ENCODE assay signal across 21 cellular contexts in the genomic region with DNA sequence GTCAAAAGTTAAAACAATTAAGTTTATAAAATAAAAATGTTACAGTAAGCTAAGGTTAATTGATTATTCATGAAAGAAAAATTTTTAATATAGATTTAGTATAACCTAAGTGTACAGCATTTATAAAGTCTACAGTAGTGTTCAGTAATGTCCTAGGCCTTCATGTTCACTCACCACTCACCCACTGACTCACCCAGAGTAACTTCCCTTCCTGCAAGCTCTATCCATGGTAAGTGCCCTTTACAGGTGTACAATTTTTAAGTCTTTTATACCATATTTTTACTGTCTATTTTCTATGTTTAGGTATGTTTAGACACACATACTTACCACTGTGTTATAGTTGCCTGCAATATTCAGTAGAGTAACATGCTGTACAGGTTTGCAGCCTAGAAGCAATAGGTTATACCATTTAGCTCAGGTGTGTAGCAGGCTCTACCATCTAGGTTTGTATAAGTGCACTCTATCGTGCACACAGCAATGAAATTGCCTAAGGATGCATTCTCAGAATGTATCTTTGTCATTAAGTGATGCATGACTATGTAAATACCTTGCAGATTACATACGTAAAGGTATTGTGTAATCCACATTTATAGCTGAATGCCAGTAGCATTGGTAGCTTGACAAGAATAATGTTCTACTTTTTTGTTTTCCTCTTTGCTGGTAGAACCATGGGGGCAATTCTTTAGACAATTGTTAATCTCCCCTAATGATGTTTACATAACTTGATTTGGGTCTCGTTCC. TPM values are rescaled to one million over a fixed set of nuclear protein-coding genes. Genes with fewer than 3 reads are reported as not detected.
DNase-seq lines count a peak whose midpoint lies in the region; ATAC-seq and TF ChIP-seq lines count a peak whose summit lies in the region.
"Had no signal": no experiment of that assay in that cellular context is flagged by ENCODE, and none has a peak within 500 bp of the region (broad histone marks: within the 10 kb centered on the region; RNA-seq: fewer than 3 reads in every experiment).

No MANE protein-coding gene starts in this region.

- no peaks in the 10 kb centered on the region for H3K9me3 Mint-ChIP-seq in CD8-positive, alpha-beta T cell
- H3K9me3 Mint-ChIP-seq: activated naive CD4-positive, alpha-beta T cell treated with anti-CD3 and anti-CD28 coated beads for 36 hours; IgD-negative memory B cell; stimulated activated effector memory CD8-positive, alpha-beta T cell treated with anti-CD3 and anti-CD28 coated beads, Interleukin-12 subunit alpha, Interleukin-12 subunit beta, amount 100 ng/mL, for 72 hours had no signal

- H3K4ac ChIP-seq in trophoblast cell (ENCODE audit: low read depth, low read length) = no peak overlapping the region

- no CpG with 5 or more reads among the region's 3 CpGs for WGBS in trophoblast cell (ENCODE audit: extremely low coverage, insufficient coverage, insufficient read length)

- H3K4me1 ChIP-seq in adipocyte (ENCODE audit: control insufficient read depth, insufficient read depth, low read length) = peaks cover 5% of the 10 kb centered on the region
- H3K4me1 ChIP-seq in trophoblast cell (ENCODE audit: control insufficient read depth in 1 of 2, insufficient read depth in 2 of 2, low read length in 2 of 2) = no peaks in the 10 kb centered on the region
- H3K4me1 ChIP-seq in CD8-positive, alpha-beta T cell (ENCODE audit: insufficient read depth, low read length) = no peaks in the 10 kb centered on the region
- H3K4me1 ChIP-seq: tibial nerve had no signal

- H3K36me3 Mint-ChIP-seq in CD8-positive, alpha-beta T cell = peaks cover 83% of the 10 kb centered on the region

- no peak for TF ChIP-seq CTCF in CD8-positive, alpha-beta T cell (IDR thresholded peaks at IDR 0.05)

- no peak overlapping the region for H2AFZ ChIP-seq in trophoblast cell (ENCODE audit: insufficient read depth, low read length, poor library complexity)

- no peak overlapping the region for H3K23ac ChIP-seq in trophoblast cell (ENCODE audit: low read length)

- no peak overlapping the region for H2BK120ac ChIP-seq in trophoblast cell (ENCODE audit: insufficient read depth, low read length, poor library complexity)

- H3K4me1 Mint-ChIP-seq in CD8-positive, alpha-beta T cell (ENCODE audit: low read depth) = peaks cover 8% of the 10 kb centered on the region

- H3K4me3 ChIP-seq in adipocyte (ENCODE audit: low read length) (no peak overlapping the region), trophoblast cell (ENCODE audit: low read depth, low read length) (no peak overlapping the region)
- H3K4me3 ChIP-seq in CD8-positive, alpha-beta T cell (ENCODE audit: low read depth, low read length) = no peak overlapping the region
- H3K4me3 ChIP-seq: left lung, ovary, tibial nerve had no signal

- H2AK5ac ChIP-seq in trophoblast cell (ENCODE audit: low read length) = no peak overlapping the region

- no peak overlapping the region for H3K4me3 Mint-ChIP-seq in CD8-positive, alpha-beta T cell
- H3K4me3 Mint-ChIP-seq: activated naive CD4-positive, alpha-beta T cell treated with anti-CD3 and anti-CD28 coated beads for 36 hours; IgD-negative memory B cell; stimulated activated effector memory CD8-positive, alpha-beta T cell treated with anti-CD3 and anti-CD28 coated beads, Interleukin-12 subunit alpha, Interleukin-12 subunit beta, amount 100 ng/mL, for 72 hours had no signal

- no peak overlapping the region for H4K12ac ChIP-seq in trophoblast cell (ENCODE audit: low read depth, low read length)

- DNase-seq in NCI-H1417 (lab: John Stamatoyannopoulos, UW) (peak; percentile 17 to 84 (median 67)), NCI-H1417 treated with DMSO at 0.1 percent for 48 hours (lab: John Stamatoyannopoulos, UW) (no peak), NCI-H226 (peak; percentile 70), adipocyte (ENCODE audit: low read depth) (peak; percentile 62), trophoblast cell (peak; percentile 39 to 85), cortex of kidney (lab: John Stamatoyannopoulos, UW) (no peak), activated T-cell treated with anti-CD3 and anti-CD28 coated beads for 4 hours (no peak)
- DNase-seq in CD8-positive, alpha-beta T cell = no peak
- DNase-seq: activated CD4-positive, alpha-beta T cell treated with anti-CD3 and anti-CD28 coated beads for 4 hours; activated CD8-positive, alpha-beta memory T cell treated with anti-CD3 and anti-CD28 coated beads, Interleukin-2, amount 50 U/mL, for 48 hours; activated naive CD4-positive, alpha-beta T cell treated with anti-CD3 and anti-CD28 coated beads for 36 hours; HCEC 1CT; left lung; NCI-H1105 treated with DMSO at 0.1 percent for 48 hours; ovary; SIG-M5; small intestine; T-helper 2 cell had no signal

- ATAC-seq in CD8-positive, alpha-beta T cell = no peak
- ATAC-seq: left lung; stimulated activated effector memory CD8-positive, alpha-beta T cell treated with anti-CD3 and anti-CD28 coated beads, Interleukin-12 subunit alpha, Interleukin-12 subunit beta, amount 100 ng/mL, for 72 hours had no signal

- no peak overlapping the region for H2BK5ac ChIP-seq in trophoblast cell (ENCODE audit: low read depth, low read length, poor library complexity)

- H3K27me3 ChIP-seq in adipocyte (replicated peaks; ENCODE audit: control insufficient read depth, insufficient read depth, low read length) = no peaks in the 10 kb centered on the region
- no peaks in the 10 kb centered on the region for H3K27me3 ChIP-seq in trophoblast cell (ENCODE audit: insufficient read depth, low read length)
- no peaks in the 10 kb centered on the region for H3K27me3 ChIP-seq in CD8-positive, alpha-beta T cell (ENCODE audit: insufficient read depth, low read length)
- H3K27me3 ChIP-seq: left lung, ovary, tibial nerve had no signal

- H2BK12ac ChIP-seq in trophoblast cell (ENCODE audit: low read length) = no peak overlapping the region

- no peak overlapping the region for H3K27ac ChIP-seq in trophoblast cell (ENCODE audit: low read depth, low read length)
- no peak overlapping the region for H3K27ac ChIP-seq in CD8-positive, alpha-beta T cell (ENCODE audit: low read depth, low read length)
- H3K27ac ChIP-seq: left lung, ovary, tibial nerve had no signal

- H3K14ac ChIP-seq in trophoblast cell (ENCODE audit: low read length) = no peak overlapping the region

- H3K9me3 ChIP-seq in adipocyte (ENCODE audit: control insufficient read depth, low read length) (no peaks in the 10 kb centered on the region), trophoblast cell (ENCODE audit: insufficient read depth, low read depth, low read length) (no peaks in the 10 kb centered on the region)
- no peaks in the 10 kb centered on the region for H3K9me3 ChIP-seq in CD8-positive, alpha-beta T cell (ENCODE audit: low read length)
- H3K9me3 ChIP-seq: left lung, ovary, tibial nerve had no signal

- CTCF ChIA-PET in CD8-positive, alpha-beta T cell (lab: Charles Lee) = interaction anchor here (1.3 to 1.6 kb wide), 2 partner anchors 38 to 367 kb away, joined by 3 to 4 read pairs; no protein-coding TSS in a partner anchor

- POLR2A ChIA-PET in CD8-positive, alpha-beta T cell (lab: Charles Lee) = interaction anchor here (0.5 to 0.9 kb wide), 2 partner anchors 17 to 195 kb away, joined by 3 to 4 read pairs; no protein-coding TSS in a partner anchor

- no peak overlapping the region for H3K4me2 ChIP-seq in trophoblast cell (ENCODE audit: low read length)

- no peaks in the 10 kb centered on the region for H3K79me1 ChIP-seq in trophoblast cell (ENCODE audit: low read length)

- no peak overlapping the region for H4K8ac ChIP-seq in trophoblast cell (ENCODE audit: low read depth, low read length)

- no peak overlapping the region for H3K18ac ChIP-seq in trophoblast cell (ENCODE audit: low read length)

- H3K79me2 ChIP-seq in trophoblast cell (ENCODE audit: control insufficient read depth, insufficient read depth, low read length, poor library complexity) = no peaks in the 10 kb centered on the region

- intact Hi-C loops in CD8-positive, alpha-beta T cell (cut with DNase I, micrococcal nuclease) = no loop called here

- H3K9ac ChIP-seq in adipocyte (ENCODE audit: low read length) (no peak overlapping the region), trophoblast cell (ENCODE audit: low read length) (no peak overlapping the region)

- H3K27ac Mint-ChIP-seq in CD8-positive, alpha-beta T cell = no peak overlapping the region
- H3K27ac Mint-ChIP-seq: activated naive CD4-positive, alpha-beta T cell treated with anti-CD3 and anti-CD28 coated beads for 36 hours; IgD-negative memory B cell had no signal

- no peak overlapping the region for H4K91ac ChIP-seq in trophoblast cell (ENCODE audit: low read depth, low read length)

- peaks cover 8% of the 10 kb centered on the region for H3K36me3 ChIP-seq in adipocyte (ENCODE audit: control insufficient read depth, insufficient read depth, low read length, severe bottlenecking)
- H3K36me3 ChIP-seq in trophoblast cell (ENCODE audit: control insufficient read depth in 1 of 2, insufficient read depth in 2 of 2, low read length in 2 of 2) = peaks cover 13 to 18% of the 10 kb centered on the region in 2 experiments
- peaks cover 47% of the 10 kb centered on the region for H3K36me3 ChIP-seq in CD8-positive, alpha-beta T cell (ENCODE audit: insufficient read depth, low read length)
- H3K36me3 ChIP-seq: ovary had no signal

- H3K27me3 Mint-ChIP-seq in CD8-positive, alpha-beta T cell (ENCODE audit: low read depth) = no peaks in the 10 kb centered on the region
- H3K27me3 Mint-ChIP-seq: IgD-negative memory B cell had no signal

RNA-seq across cellular contexts. Expression of gene GPR88, which starts 35.7 kb away (rescaled TPM):
- 0.03 TPM in 2 replicates for polyA plus RNA-seq in trophoblast cell (2013)
- not detected for total RNA-seq in CD8-positive, alpha-beta T cell
- total RNA-seq: activated naive CD4-positive, alpha-beta T cell treated with anti-CD3 and anti-CD28 coated beads for 36 hours had no signal
- polyA plus RNA-seq: IgD-negative memory B cell had no signal

Comparison
In these comparisons a context has a peak if more than half of its experiments do, and no peak if none do; other contexts are left out.
1. DNase-seq: peak in NCI-H1417 (3 of 3), NCI-H226 (single experiment), adipocyte (single experiment) and trophoblast cell (2 of 2); none in NCI-H1417 treated with DMSO at 0.1 percent for 48 hours (single experiment), cortex of kidney (single experiment), CD8-positive, alpha-beta T cell (0 of 7) and activated T-cell treated with anti-CD3 and anti-CD28 coated beads for 4 hours (single experiment).